Comparison of ENCODE assay signal across 40 cellular contexts in genomic region chr15:94847325-94847724, GRCh38.
"Had no signal": no experiment of that assay in that cellular context is flagged by ENCODE, and none has a peak within 500 bp of the region (broad histone marks: within the 10 kb centered on the region; RNA-seq: fewer than 3 reads in every experiment).

No MANE protein-coding gene starts in this region.

- H3K27me3 ChIP-seq: ascending aorta, body of pancreas, brain microvascular endothelial cell, cardiac muscle cell had no signal

- H3K4me3 Mint-ChIP-seq: activated naive CD4-positive, alpha-beta T cell treated with anti-CD3 and anti-CD28 coated beads for 36 hours; activated naive CD4-positive, alpha-beta T cell treated with anti-CD3 and anti-CD28 coated beads, Interleukin-2, amount 10 ng/mL, durations not matched to agents 7 days and 5 days; activated naive CD4-positive, alpha-beta T cell treated with anti-CD3 and anti-CD28 coated beads, Interleukin-2, amount 50 U/mL, for 24 hours; activated naive CD8-positive, alpha-beta T cell; activated naive CD8-positive, alpha-beta T cell treated with anti-CD3 and anti-CD28 coated beads for 36 hours; activated naive CD8-positive, alpha-beta T cell treated with anti-CD3 and anti-CD28 coated beads, Interleukin-2, amount 10 ng/mL, durations not matched to agents 7 days and 5 days; activated naive CD8-positive, alpha-beta T cell treated with anti-CD3 and anti-CD28 coated beads, Interleukin-2, amount 50 U/mL, for 24 hours; activated T-cell treated with anti-CD3 and anti-CD28 coated beads, Interleukin-2, amount 50 U/mL, for 24 hours; activated T-cell treated with anti-CD3 and anti-CD28 coated beads, Interleukin-2, amount 50 U/mL, for 4 hours; activated T-cell treated with anti-CD3 and anti-CD28 coated beads, Interleukin-2, amount 50 U/mL, for 72 hours; activated T-helper 1 cell treated with anti-CD3 and anti-CD28 coated beads, Interleukin-12 subunit alpha, Interleukin-12 subunit beta, Interleukin-2, Interleukin-4 antibody, amounts not matched to agents 30 ng/mL and 10 ng/mL and 1 ng/mL, durations not matched to agents 14 hours and 24 hours and 36 hours; activated T-helper 17 cell treated with anti-CD3 and anti-CD28 coated beads, Interleukin-2, amount 50 U/mL, for 72 hours; brain; central memory CD8-positive, alpha-beta T cell had no signal

- H3K9me3 ChIP-seq: adrenal gland, ascending aorta, body of pancreas, breast epithelium had no signal

- H3K36me3 ChIP-seq: adrenal gland, ascending aorta, brain microvascular endothelial cell, breast epithelium, cardiac muscle cell had no signal

- FAIRE-seq: astrocyte, bronchial epithelial cell had no signal

- H3K27ac ChIP-seq: adrenal gland, ascending aorta, body of pancreas, brain microvascular endothelial cell, breast epithelium, cardiac muscle cell had no signal

- H3K27ac Mint-ChIP-seq: activated naive CD4-positive, alpha-beta T cell treated with anti-CD3 and anti-CD28 coated beads for 36 hours; activated naive CD4-positive, alpha-beta T cell treated with anti-CD3 and anti-CD28 coated beads, Interleukin-2, amount 10 ng/mL, durations not matched to agents 7 days and 5 days; activated naive CD4-positive, alpha-beta T cell treated with anti-CD3 and anti-CD28 coated beads, Interleukin-2, amount 50 U/mL, for 24 hours; activated naive CD4-positive, alpha-beta T cell treated with anti-CD3 and anti-CD28 coated beads, Interleukin-2, amount 50 U/mL, for 72 hours; activated naive CD8-positive, alpha-beta T cell; activated naive CD8-positive, alpha-beta T cell treated with anti-CD3 and anti-CD28 coated beads for 36 hours; activated naive CD8-positive, alpha-beta T cell treated with anti-CD3 and anti-CD28 coated beads, Interleukin-2, amount 10 ng/mL, durations not matched to agents 7 days and 5 days; activated naive CD8-positive, alpha-beta T cell treated with anti-CD3 and anti-CD28 coated beads, Interleukin-2, amount 50 U/mL, for 24 hours; activated T-cell treated with anti-CD3 and anti-CD28 coated beads, Interleukin-2, amount 50 U/mL, for 24 hours; activated T-cell treated with anti-CD3 and anti-CD28 coated beads, Interleukin-2, amount 50 U/mL, for 72 hours; activated T-helper 1 cell treated with anti-CD3 and anti-CD28 coated beads, Interleukin-12 subunit alpha, Interleukin-12 subunit beta, Interleukin-2, Interleukin-4 antibody, amounts not matched to agents 30 ng/mL and 10 ng/mL and 1 ng/mL, durations not matched to agents 14 hours and 24 hours and 36 hours; activated T-helper 17 cell treated with anti-CD3 and anti-CD28 coated beads, Interleukin-2, amount 50 U/mL, for 72 hours; activated T-helper 2 cell treated with anti-CD3 and anti-CD28 coated beads, Interferon-gamma antibody, Interleukin-2, Interleukin-4, amounts not matched to agents 10 μg/mL and 5 μg/mL and 100 μg/mL, durations not matched to agents 14 hours and 24 hours and 36 hours; brain had no signal

- DNase-seq: activated effector memory CD4-positive, alpha-beta T cell treated with anti-CD3 and anti-CD28 coated beads, Interleukin-2, amount 50 U/mL, for 16 hours; activated effector memory CD4-positive, alpha-beta T cell treated with Interleukin-2 at 50 U/mL for 16 hours; activated gamma-delta T cell; activated gamma-delta T cell treated with Interleukin-2 at 50 U/mL for 16 hours; activated naive CD4-positive, alpha-beta T cell; activated naive CD4-positive, alpha-beta T cell treated with anti-CD3 and anti-CD28 coated beads for 36 hours; activated naive CD4-positive, alpha-beta T cell treated with anti-CD3 and anti-CD28 coated beads, Interleukin-2, amount 10 ng/mL, durations not matched to agents 7 days and 5 days; activated naive CD4-positive, alpha-beta T cell treated with anti-CD3 and anti-CD28 coated beads, Interleukin-2, amount 50 U/mL, for 16 hours; activated naive CD4-positive, alpha-beta T cell treated with Interleukin-2 at 50 U/mL for 16 hours; activated naive CD8-positive, alpha-beta T cell treated with anti-CD3 and anti-CD28 coated beads for 36 hours; activated naive CD8-positive, alpha-beta T cell treated with anti-CD3 and anti-CD28 coated beads, Interleukin-2, amount 10 ng/mL, durations not matched to agents 7 days and 5 days; activated naive CD8-positive, alpha-beta T cell treated with anti-CD3 and anti-CD28 coated beads, Interleukin-2, amount 50 U/mL, for 24 hours; activated T-cell treated with anti-CD3 and anti-CD28 coated beads, Interleukin-2, amount 50 U/mL, for 1 hour; activated T-cell treated with anti-CD3 and anti-CD28 coated beads, Interleukin-2, amount 50 U/mL, for 24 hours; activated T-cell treated with anti-CD3 and anti-CD28 coated beads, Interleukin-2, amount 50 U/mL, for 4 hours; activated T-cell treated with anti-CD3 and anti-CD28 coated beads, Interleukin-2, amount 50 U/mL, for 48 hours; activated T-cell treated with anti-CD3 and anti-CD28 coated beads, Interleukin-2, amount 50 U/mL, for 72 hours; adrenal gland; amniotic stem cell; amygdala; anterior cingulate cortex; aorta; body of pancreas; brain microvascular endothelial cell; caudate nucleus; central memory CD4-positive, alpha-beta T cell; cerebellar nuclear complex had no signal

- H3K4me3 ChIP-seq: adrenal gland, ascending aorta, body of pancreas, breast epithelium, cardiac muscle cell had no signal

- H3K36me3 Mint-ChIP-seq: activated naive CD4-positive, alpha-beta T cell treated with anti-CD3 and anti-CD28 coated beads, Interleukin-2, amount 10 ng/mL, durations not matched to agents 7 days and 5 days; activated naive CD4-positive, alpha-beta T cell treated with anti-CD3 and anti-CD28 coated beads, Interleukin-2, amount 50 U/mL, for 24 hours; activated naive CD8-positive, alpha-beta T cell; activated naive CD8-positive, alpha-beta T cell treated with anti-CD3 and anti-CD28 coated beads for 36 hours; activated naive CD8-positive, alpha-beta T cell treated with anti-CD3 and anti-CD28 coated beads, Interleukin-2, amount 10 ng/mL, durations not matched to agents 7 days and 5 days had no signal

- H3K9me3 Mint-ChIP-seq: activated naive CD4-positive, alpha-beta T cell treated with anti-CD3 and anti-CD28 coated beads, Interleukin-2, amount 10 ng/mL, durations not matched to agents 7 days and 5 days; activated naive CD4-positive, alpha-beta T cell treated with anti-CD3 and anti-CD28 coated beads, Interleukin-2, amount 50 U/mL, for 24 hours; activated naive CD8-positive, alpha-beta T cell treated with anti-CD3 and anti-CD28 coated beads, Interleukin-2, amount 10 ng/mL, durations not matched to agents 7 days and 5 days; activated T-helper 1 cell treated with anti-CD3 and anti-CD28 coated beads, Interleukin-12 subunit alpha, Interleukin-12 subunit beta, Interleukin-2, Interleukin-4 antibody, amounts not matched to agents 30 ng/mL and 10 ng/mL and 1 ng/mL, durations not matched to agents 14 hours and 24 hours and 36 hours; activated T-helper 2 cell treated with anti-CD3 and anti-CD28 coated beads, Interferon-gamma antibody, Interleukin-2, Interleukin-4, amounts not matched to agents 10 μg/mL and 5 μg/mL and 100 μg/mL, durations not matched to agents 14 hours and 24 hours and 36 hours had no signal

- H3K4me1 ChIP-seq: adrenal gland, breast epithelium had no signal

- H3K4me1 Mint-ChIP-seq: activated naive CD4-positive, alpha-beta T cell treated with anti-CD3 and anti-CD28 coated beads, Interleukin-2, amount 50 U/mL, for 24 hours; activated naive CD8-positive, alpha-beta T cell treated with anti-CD3 and anti-CD28 coated beads for 36 hours; activated T-helper 17 cell treated with anti-CD3 and anti-CD28 coated beads, Interleukin-2, amount 50 U/mL, for 72 hours; central memory CD8-positive, alpha-beta T cell had no signal

- ATAC-seq: activated naive CD4-positive, alpha-beta T cell treated with anti-CD3 and anti-CD28 coated beads, Interleukin-2, amount 50 U/mL, for 72 hours; activated naive CD8-positive, alpha-beta T cell treated with anti-CD3 and anti-CD28 coated beads, Interleukin-2, amount 50 U/mL, for 24 hours; activated T-cell treated with anti-CD3 and anti-CD28 coated beads, Interleukin-2, amount 50 U/mL, for 4 hours; activated T-cell treated with anti-CD3 and anti-CD28 coated beads, Interleukin-2, amount 50 U/mL, for 72 hours; activated T-helper 17 cell treated with anti-CD3 and anti-CD28 coated beads, Interleukin-2, amount 50 U/mL, for 72 hours; body of pancreas had no signal
